In the genomic region with DNA sequence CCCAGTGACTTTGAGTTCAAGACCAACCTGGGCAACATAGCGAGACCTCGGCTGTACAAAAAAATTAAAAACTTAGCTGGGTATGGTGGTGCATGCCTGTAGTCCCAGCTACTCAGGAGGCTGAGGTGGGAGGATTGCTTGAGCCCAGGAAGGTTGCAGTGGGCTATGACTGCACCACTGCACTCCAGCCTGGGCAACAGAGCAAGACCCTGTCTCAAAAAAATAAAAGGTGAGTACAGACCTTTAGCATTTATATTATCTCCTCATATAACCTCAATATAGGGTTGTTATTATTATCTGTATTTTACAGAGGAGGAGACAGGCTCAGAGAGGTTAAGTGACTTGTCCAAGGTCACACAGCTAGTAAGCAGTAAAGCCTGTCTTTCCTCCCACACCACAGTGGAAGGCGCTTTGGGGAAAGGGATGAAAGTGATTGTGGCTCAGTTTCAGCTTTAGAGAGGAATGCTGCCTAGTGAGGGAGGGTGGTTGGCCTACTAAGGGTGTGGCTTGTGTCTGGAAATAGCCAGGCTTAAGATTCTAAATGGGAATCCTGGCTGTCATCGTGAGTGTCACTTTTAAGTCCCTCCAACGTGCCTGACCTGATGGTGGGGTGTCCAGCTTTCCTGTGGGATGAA, we compare ENCODE assay signal across 10 cellular contexts. TPM values are rescaled to one million over a fixed set of nuclear protein-coding genes. Genes with fewer than 3 reads are reported as not detected.
DNase-seq lines count a peak whose midpoint lies in the region; ATAC-seq and TF ChIP-seq lines count a peak whose summit lies in the region.
"Had no signal": no experiment of that assay in that cellular context is flagged by ENCODE, and none has a peak within 500 bp of the region (broad histone marks: within the 10 kb centered on the region; RNA-seq: fewer than 3 reads in every experiment).

No MANE protein-coding gene starts in this region.

- peaks cover 8% of the 10 kb centered on the region for H3K79me2 ChIP-seq in hepatocyte

- POLR2A ChIA-PET in activated CD4-positive, alpha-beta T cell treated with anti-CD3 and anti-CD28 coated beads for 36 hours (lab: Charles Lee): interaction anchor here (1.1 kb wide), 1 partner anchor 45 kb away, joined by 4 read pairs; no protein-coding TSS in a partner anchor

- peak overlapping the region; percentile 92 for H3K27ac Mint-ChIP-seq in activated CD4-positive, alpha-beta T cell treated with anti-CD3 and anti-CD28 coated beads for 36 hours
- peak overlapping the region; percentile 38 for H3K27ac Mint-ChIP-seq in activated naive CD8-positive, alpha-beta T cell treated with anti-CD3 and anti-CD28 coated beads for 36 hours

- no peaks in the 10 kb centered on the region for H3K9me3 Mint-ChIP-seq in activated CD4-positive, alpha-beta T cell treated with anti-CD3 and anti-CD28 coated beads for 36 hours (ENCODE audit: low read depth)
- no peaks in the 10 kb centered on the region for H3K9me3 Mint-ChIP-seq in activated naive CD8-positive, alpha-beta T cell treated with anti-CD3 and anti-CD28 coated beads for 36 hours

- H3K4me3 ChIP-seq in hepatocyte: no peak overlapping the region
- H3K4me3 ChIP-seq: ovary, SK-N-MC had no signal

- no peaks in the 10 kb centered on the region for H3K27me3 Mint-ChIP-seq in activated CD4-positive, alpha-beta T cell treated with anti-CD3 and anti-CD28 coated beads for 36 hours
- H3K27me3 Mint-ChIP-seq in activated naive CD8-positive, alpha-beta T cell treated with anti-CD3 and anti-CD28 coated beads for 36 hours: no peaks in the 10 kb centered on the region

- no peak for DNase-seq in activated CD4-positive, alpha-beta T cell treated with anti-CD3 and anti-CD28 coated beads for 36 hours
- DNase-seq in activated CD4-positive, alpha-beta T cell treated with anti-CD3 and anti-CD28 coated beads for 48 hours: no peak
- DNase-seq in activated naive CD8-positive, alpha-beta T cell treated with anti-CD3 and anti-CD28 coated beads for 36 hours: no peak
- DNase-seq in hepatocyte (ENCODE audit: low spot score): no peak
- DNase-seq in substantia nigra (lab: John Stamatoyannopoulos, UW): peak in 1 of 49 donors; percentile 6
- no peak for DNase-seq in KG1 (lab: John Stamatoyannopoulos, UW)
- DNase-seq: ovary had no signal

- H3K4me1 ChIP-seq in hepatocyte (ENCODE audit: insufficient read depth): peaks cover 38% of the 10 kb centered on the region

- no peak for ATAC-seq in activated CD4-positive, alpha-beta T cell treated with anti-CD3 and anti-CD28 coated beads for 36 hours
- ATAC-seq in HG03439 (IDR thresholded peaks at IDR 0.05; ENCODE audit: unreplicated experiment) (no peak), HG02610 (IDR thresholded peaks at IDR 0.05; ENCODE audit: unreplicated experiment) (no peak)

- no peak overlapping the region for H3K4me2 ChIP-seq in hepatocyte

- H3K4me3 Mint-ChIP-seq in activated CD4-positive, alpha-beta T cell treated with anti-CD3 and anti-CD28 coated beads for 36 hours: no peak overlapping the region
- no peak overlapping the region for H3K4me3 Mint-ChIP-seq in activated naive CD8-positive, alpha-beta T cell treated with anti-CD3 and anti-CD28 coated beads for 36 hours

- intact Hi-C loops in activated CD4-positive, alpha-beta T cell treated with anti-CD3 and anti-CD28 coated beads for 36 hours (cut with DNase I, micrococcal nuclease): no loop called here

- peaks cover 56% of the 10 kb centered on the region for H3K4me1 Mint-ChIP-seq in activated CD4-positive, alpha-beta T cell treated with anti-CD3 and anti-CD28 coated beads for 36 hours
- peaks cover 40% of the 10 kb centered on the region for H3K4me1 Mint-ChIP-seq in activated naive CD8-positive, alpha-beta T cell treated with anti-CD3 and anti-CD28 coated beads for 36 hours

- CTCF ChIA-PET in activated CD4-positive, alpha-beta T cell treated with anti-CD3 and anti-CD28 coated beads for 36 hours (lab: Charles Lee): interaction anchor here (0.7 to 2.0 kb wide), 3 partner anchors 8 to 37 kb away, joined by 3 to 6 read pairs (median 4); partner anchors contain the start of gene TPCN1

- H4K20me1 ChIP-seq in hepatocyte (ENCODE audit: insufficient read depth, poor library complexity, severe bottlenecking): no peaks in the 10 kb centered on the region

- H3K27me3 ChIP-seq in hepatocyte: no peaks in the 10 kb centered on the region
- H3K27me3 ChIP-seq: ovary had no signal

- WGBS in hepatocyte (ENCODE audit: low lambda C conversion rate, missing lambda C conversion rate): 77% methylated on average over 5 of the region's 5 CpGs

- peak overlapping the region; percentile 98 for H3K27ac ChIP-seq in hepatocyte
- H3K27ac ChIP-seq in substantia nigra (ENCODE audit: low read depth, low read length, poor library complexity, severe bottlenecking): peak overlapping the region; percentile 42
- H3K27ac ChIP-seq: ovary, SK-N-MC had no signal

- TF ChIP-seq CTCF in hepatocyte (IDR thresholded peaks at IDR 0.05; ENCODE audit: poor library complexity): no peak

- peaks cover 56% of the 10 kb centered on the region for H3K36me3 Mint-ChIP-seq in activated CD4-positive, alpha-beta T cell treated with anti-CD3 and anti-CD28 coated beads for 36 hours (ENCODE audit: low read depth)
- peaks cover 40% of the 10 kb centered on the region for H3K36me3 Mint-ChIP-seq in activated naive CD8-positive, alpha-beta T cell treated with anti-CD3 and anti-CD28 coated beads for 36 hours

- H3K9me2 ChIP-seq in hepatocyte (replicated peaks; ENCODE audit: insufficient read depth): no peaks in the 10 kb centered on the region

- H2AFZ ChIP-seq in hepatocyte: no peak overlapping the region

- no peaks in the 10 kb centered on the region for H3K36me3 ChIP-seq in hepatocyte (replicated peaks; ENCODE audit: insufficient read depth, low read depth)
- H3K36me3 ChIP-seq: ovary had no signal

- no peaks in the 10 kb centered on the region for H3K9me3 ChIP-seq in hepatocyte (ENCODE audit: low read depth)
- H3K9me3 ChIP-seq: ovary had no signal

RNA-seq across cellular contexts. Expression of gene TPCN1, which starts 7.2 kb away (rescaled TPM):
- total RNA-seq in activated CD4-positive, alpha-beta T cell treated with anti-CD3 and anti-CD28 coated beads for 36 hours: 10 to 100 TPM; 35.5 to 37.0 TPM
- 10 to 100 TPM; 20.5 to 25.0 TPM for total RNA-seq in activated naive CD8-positive, alpha-beta T cell treated with anti-CD3 and anti-CD28 coated beads for 36 hours
- total RNA-seq in hepatocyte: 16.9 and 20.1 TPM in 2 replicates
- 31.3 and 32.1 TPM in 2 replicates for polyA plus RNA-seq in hepatocyte

RNA-seq across cellular contexts. Expression of gene RITA1, which starts 43.0 kb away (rescaled TPM):
- 10 to 100 TPM; 23.4 to 25.7 TPM for total RNA-seq in activated CD4-positive, alpha-beta T cell treated with anti-CD3 and anti-CD28 coated beads for 36 hours
- 10 to 100 TPM; 28.9 to 31.1 TPM for total RNA-seq in activated naive CD8-positive, alpha-beta T cell treated with anti-CD3 and anti-CD28 coated beads for 36 hours
- 16.1 and 19.1 TPM in 2 replicates for total RNA-seq in hepatocyte
- 15.7 and 26.9 TPM in 2 replicates for polyA plus RNA-seq in hepatocyte

RNA-seq across cellular contexts. Expression of gene DDX54, which starts 43.2 kb away (rescaled TPM):
- 100 to 1,000 TPM; 118 to 132 TPM for total RNA-seq in activated CD4-positive, alpha-beta T cell treated with anti-CD3 and anti-CD28 coated beads for 36 hours
- total RNA-seq in activated naive CD8-positive, alpha-beta T cell treated with anti-CD3 and anti-CD28 coated beads for 36 hours: 100 to 1,000 TPM; 136 to 145 TPM
- 32.3 and 52.6 TPM in 2 replicates for total RNA-seq in hepatocyte
- polyA plus RNA-seq in hepatocyte: 36.0 and 37.8 TPM in 2 replicates
